1 cellular context compared by ENCODE assay signal in the genomic region with DNA sequence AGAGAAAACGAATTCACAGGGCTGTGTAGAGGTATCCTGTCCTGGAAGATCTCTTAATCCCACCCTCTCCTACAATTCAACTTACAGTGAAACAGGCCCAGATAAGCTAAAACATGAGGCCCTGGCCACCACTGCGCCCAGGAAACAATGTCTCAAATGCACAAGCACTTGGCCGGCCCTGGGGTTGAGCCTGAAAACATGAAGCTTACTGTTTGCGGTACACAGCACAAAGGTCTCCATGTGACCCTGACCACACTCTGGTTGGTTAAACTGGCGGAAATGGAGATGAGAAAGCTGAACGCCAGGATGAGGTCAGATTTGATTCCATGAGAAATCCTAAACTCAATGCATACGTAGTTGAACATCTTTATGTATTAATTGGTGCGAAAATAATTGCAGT.
TF ChIP-seq lines count a peak whose summit lies in the region.

No MANE protein-coding gene starts in this region.

TF ChIP-seq in liver, 16 proteins besides CTCF, POLR2A, EP300 and RAD21:
- TF ChIP-seq RXRA (IDR thresholded peaks at IDR 0.05) (peak in 1 of 2 donors; percentile 30), HNF4A (conservative IDR thresholded peaks at IDR 0.05) (peak; percentile 36 to 51)
- TF ChIP-seq, protein P1, sequence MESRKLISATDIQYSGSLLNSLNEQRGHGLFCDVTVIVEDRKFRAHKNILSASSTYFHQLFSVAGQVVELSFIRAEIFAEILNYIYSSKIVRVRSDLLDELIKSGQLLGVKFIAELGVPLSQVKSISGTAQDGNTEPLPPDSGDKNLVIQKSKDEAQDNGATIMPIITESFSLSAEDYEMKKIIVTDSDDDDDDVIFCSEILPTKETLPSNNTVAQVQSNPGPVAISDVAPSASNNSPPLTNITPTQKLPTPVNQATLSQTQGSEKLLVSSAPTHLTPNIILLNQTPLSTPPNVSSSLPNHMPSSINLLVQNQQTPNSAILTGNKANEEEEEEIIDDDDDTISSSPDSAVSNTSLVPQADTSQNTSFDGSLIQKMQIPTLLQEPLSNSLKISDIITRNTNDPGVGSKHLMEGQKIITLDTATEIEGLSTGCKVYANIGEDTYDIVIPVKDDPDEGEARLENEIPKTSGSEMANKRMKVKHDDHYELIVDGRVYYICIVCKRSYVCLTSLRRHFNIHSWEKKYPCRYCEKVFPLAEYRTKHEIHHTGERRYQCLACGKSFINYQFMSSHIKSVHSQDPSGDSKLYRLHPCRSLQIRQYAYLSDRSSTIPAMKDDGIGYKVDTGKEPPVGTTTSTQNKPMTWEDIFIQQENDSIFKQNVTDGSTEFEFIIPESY (IDR thresholded peaks at IDR 0.05), result no peak
